Comparison of ENCODE assay signal across 1 cellular context in the genomic region with DNA sequence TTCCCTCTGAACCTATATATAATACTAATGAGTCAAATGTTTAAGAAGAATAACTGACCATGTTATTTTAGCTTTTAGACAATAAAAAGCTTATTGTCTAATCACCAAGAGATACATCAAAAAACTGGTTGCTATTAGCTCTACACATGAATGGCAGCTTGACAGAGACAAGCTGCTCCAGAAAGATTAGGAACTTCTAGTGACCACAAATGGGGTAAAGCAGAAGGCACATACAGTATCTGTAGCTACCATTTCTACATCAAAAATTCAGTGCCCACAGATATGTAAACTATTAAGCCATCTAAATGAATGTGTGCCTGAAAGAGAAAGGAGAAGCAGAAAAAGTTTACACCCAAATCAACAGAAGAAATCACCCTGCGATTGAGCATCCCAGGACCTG.
A peak's percentile ranks its signal among the peaks of the same experiment; 100 is the strongest.
TF ChIP-seq lines count a peak whose summit lies in the region.

No MANE protein-coding gene starts in this region.

TF ChIP-seq in K562, 482 proteins besides CTCF, POLR2A, EP300 and RAD21 (continued from another document and continues in another):
- TF ChIP-seq, protein P1, sequence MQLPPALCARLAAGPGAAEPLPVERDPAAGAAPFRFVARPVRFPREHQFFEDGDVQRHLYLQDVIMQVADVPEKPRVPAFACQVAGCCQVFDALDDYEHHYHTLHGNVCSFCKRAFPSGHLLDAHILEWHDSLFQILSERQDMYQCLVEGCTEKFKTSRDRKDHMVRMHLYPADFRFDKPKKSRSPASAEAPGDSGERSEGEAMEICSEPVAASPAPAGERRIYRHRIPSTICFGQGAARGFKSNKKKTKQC (CRISPR knock-in tag; IDR thresholded peaks at IDR 0.05): no peak
- peak; percentile 82 for TF ChIP-seq NCOR1 (IDR thresholded peaks at IDR 0.05)
- TF ChIP-seq ZC3H11A (IDR thresholded peaks at IDR 0.05; ENCODE audit: low read depth, low read length): no peak
- TF ChIP-seq, protein P2, sequence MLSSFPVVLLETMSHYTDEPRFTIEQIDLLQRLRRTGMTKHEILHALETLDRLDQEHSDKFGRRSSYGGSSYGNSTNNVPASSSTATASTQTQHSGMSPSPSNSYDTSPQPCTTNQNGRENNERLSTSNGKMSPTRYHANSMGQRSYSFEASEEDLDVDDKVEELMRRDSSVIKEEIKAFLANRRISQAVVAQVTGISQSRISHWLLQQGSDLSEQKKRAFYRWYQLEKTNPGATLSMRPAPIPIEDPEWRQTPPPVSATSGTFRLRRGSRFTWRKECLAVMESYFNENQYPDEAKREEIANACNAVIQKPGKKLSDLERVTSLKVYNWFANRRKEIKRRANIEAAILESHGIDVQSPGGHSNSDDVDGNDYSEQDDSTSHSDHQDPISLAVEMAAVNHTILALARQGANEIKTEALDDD (IDR thresholded peaks at IDR 0.05): no peak
- no peak for TF ChIP-seq CREM (IDR thresholded peaks at IDR 0.05; ENCODE audit: low read depth)
- TF ChIP-seq ETV6 (IDR thresholded peaks at IDR 0.05; ENCODE audit: borderline replicate concordance in 1 of 2, low read depth in 2 of 2, low read length in 1 of 2): no peak
- no peak for TF ChIP-seq ETV6 (CRISPR knock-in tag; IDR thresholded peaks at IDR 0.05; ENCODE audit: borderline replicate concordance)
- TF ChIP-seq KAT2B (IDR thresholded peaks at IDR 0.05; ENCODE audit: low read depth, low read length): no peak
- TF ChIP-seq IRF2 (CRISPR knock-in tag; IDR thresholded peaks at IDR 0.05): no peak
- no peak for TF ChIP-seq NELFE (IDR thresholded peaks at IDR 0.05; ENCODE audit: insufficient read depth, insufficient read length)
- no peak for TF ChIP-seq CBX1 (IDR thresholded peaks at IDR 0.05; ENCODE audit: low read depth)
- TF ChIP-seq ZC3H8 (IDR thresholded peaks at IDR 0.05): no peak
- TF ChIP-seq ADNP (tag; IDR thresholded peaks at IDR 0.05): no peak
- TF ChIP-seq TSC22D4 (tag; IDR thresholded peaks at IDR 0.05): no peak
- TF ChIP-seq, protein P3, sequence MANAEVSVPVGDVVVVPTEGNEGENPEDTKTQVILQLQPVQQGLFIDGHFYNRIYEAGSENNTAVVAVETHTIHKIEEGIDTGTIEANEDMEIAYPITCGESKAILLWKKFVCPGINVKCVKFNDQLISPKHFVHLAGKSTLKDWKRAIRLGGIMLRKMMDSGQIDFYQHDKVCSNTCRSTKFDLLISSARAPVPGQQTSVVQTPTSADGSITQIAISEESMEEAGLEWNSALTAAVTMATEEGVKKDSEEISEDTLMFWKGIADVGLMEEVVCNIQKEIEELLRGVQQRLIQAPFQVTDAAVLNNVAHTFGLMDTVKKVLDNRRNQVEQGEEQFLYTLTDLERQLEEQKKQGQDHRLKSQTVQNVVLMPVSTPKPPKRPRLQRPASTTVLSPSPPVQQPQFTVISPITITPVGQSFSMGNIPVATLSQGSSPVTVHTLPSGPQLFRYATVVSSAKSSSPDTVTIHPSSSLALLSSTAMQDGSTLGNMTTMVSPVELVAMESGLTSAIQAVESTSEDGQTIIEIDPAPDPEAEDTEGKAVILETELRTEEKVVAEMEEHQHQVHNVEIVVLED (CRISPR knock-in tag; IDR thresholded peaks at IDR 0.05): no peak
- no peak for TF ChIP-seq RBM39 (optimal IDR thresholded peaks at IDR 0.05; ENCODE audit: low read depth, low read length)
- TF ChIP-seq JUND (IDR thresholded peaks at IDR 0.05; ENCODE audit: borderline replicate concordance, low read depth, low read length): no peak
- TF ChIP-seq JUND (tag; IDR thresholded peaks at IDR 0.05; ENCODE audit: borderline replicate concordance, low read depth, low read length): no peak
- TF ChIP-seq ZNF764 (CRISPR knock-in tag; IDR thresholded peaks at IDR 0.05; ENCODE audit: low read depth): no peak
- TF ChIP-seq MED1 (CRISPR knock-in tag; IDR thresholded peaks at IDR 0.05; ENCODE audit: borderline replicate concordance): no peak
- TF ChIP-seq ZNF174 (CRISPR knock-in tag; IDR thresholded peaks at IDR 0.05): no peak
- no peak for TF ChIP-seq NRF1 (conservative IDR thresholded peaks at IDR 0.05 in 1 of 2, IDR thresholded peaks at IDR 0.05 in 1 of 2)
- peak; percentile 79 for TF ChIP-seq MTA2 (IDR thresholded peaks at IDR 0.05; ENCODE audit: low read depth)
- TF ChIP-seq, protein P4, sequence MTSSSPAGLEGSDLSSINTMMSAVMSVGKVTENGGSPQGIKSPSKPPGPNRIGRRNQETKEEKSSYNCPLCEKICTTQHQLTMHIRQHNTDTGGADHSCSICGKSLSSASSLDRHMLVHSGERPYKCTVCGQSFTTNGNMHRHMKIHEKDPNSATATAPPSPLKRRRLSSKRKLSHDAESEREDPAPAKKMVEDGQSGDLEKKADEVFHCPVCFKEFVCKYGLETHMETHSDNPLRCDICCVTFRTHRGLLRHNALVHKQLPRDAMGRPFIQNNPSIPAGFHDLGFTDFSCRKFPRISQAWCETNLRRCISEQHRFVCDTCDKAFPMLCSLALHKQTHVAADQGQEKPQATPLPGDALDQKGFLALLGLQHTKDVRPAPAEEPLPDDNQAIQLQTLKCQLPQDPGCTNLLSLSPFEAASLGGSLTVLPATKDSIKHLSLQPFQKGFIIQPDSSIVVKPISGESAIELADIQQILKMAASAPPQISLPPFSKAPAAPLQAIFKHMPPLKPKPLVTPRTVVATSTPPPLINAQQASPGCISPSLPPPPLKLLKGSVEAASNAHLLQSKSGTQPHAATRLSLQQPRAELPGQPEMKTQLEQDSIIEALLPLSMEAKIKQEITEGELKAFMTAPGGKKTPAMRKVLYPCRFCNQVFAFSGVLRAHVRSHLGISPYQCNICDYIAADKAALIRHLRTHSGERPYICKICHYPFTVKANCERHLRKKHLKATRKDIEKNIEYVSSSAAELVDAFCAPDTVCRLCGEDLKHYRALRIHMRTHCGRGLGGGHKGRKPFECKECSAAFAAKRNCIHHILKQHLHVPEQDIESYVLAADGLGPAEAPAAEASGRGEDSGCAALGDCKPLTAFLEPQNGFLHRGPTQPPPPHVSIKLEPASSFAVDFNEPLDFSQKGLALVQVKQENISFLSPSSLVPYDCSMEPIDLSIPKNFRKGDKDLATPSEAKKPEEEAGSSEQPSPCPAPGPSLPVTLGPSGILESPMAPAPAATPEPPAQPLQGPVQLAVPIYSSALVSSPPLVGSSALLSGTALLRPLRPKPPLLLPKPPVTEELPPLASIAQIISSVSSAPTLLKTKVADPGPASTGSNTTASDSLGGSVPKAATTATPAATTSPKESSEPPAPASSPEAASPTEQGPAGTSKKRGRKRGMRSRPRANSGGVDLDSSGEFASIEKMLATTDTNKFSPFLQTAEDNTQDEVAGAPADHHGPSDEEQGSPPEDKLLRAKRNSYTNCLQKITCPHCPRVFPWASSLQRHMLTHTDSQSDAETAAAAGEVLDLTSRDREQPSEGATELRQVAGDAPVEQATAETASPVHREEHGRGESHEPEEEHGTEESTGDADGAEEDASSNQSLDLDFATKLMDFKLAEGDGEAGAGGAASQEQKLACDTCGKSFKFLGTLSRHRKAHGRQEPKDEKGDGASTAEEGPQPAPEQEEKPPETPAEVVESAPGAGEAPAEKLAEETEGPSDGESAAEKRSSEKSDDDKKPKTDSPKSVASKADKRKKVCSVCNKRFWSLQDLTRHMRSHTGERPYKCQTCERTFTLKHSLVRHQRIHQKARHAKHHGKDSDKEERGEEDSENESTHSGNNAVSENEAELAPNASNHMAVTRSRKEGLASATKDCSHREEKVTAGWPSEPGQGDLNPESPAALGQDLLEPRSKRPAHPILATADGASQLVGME (CRISPR knock-in tag; IDR thresholded peaks at IDR 0.05): no peak
- no peak for TF ChIP-seq MYBL2 (IDR thresholded peaks at IDR 0.05; ENCODE audit: low read depth)
- no peak for TF ChIP-seq MYBL2 (CRISPR knock-in tag; IDR thresholded peaks at IDR 0.05; ENCODE audit: borderline replicate concordance)
- TF ChIP-seq DACH1 (IDR thresholded peaks at IDR 0.05; ENCODE audit: partially characterized antibody): peak; percentile 31
- no peak for TF ChIP-seq HIVEP1 (CRISPR knock-in tag; IDR thresholded peaks at IDR 0.05)
- TF ChIP-seq HOXB6 (CRISPR knock-in tag; IDR thresholded peaks at IDR 0.05; ENCODE audit: borderline replicate concordance): no peak
- TF ChIP-seq ZNF75A (CRISPR knock-in tag; IDR thresholded peaks at IDR 0.05): no peak
- TF ChIP-seq KDM2B (CRISPR knock-in tag; IDR thresholded peaks at IDR 0.05): no peak
- no peak for TF ChIP-seq CBX8 (IDR thresholded peaks at IDR 0.05; ENCODE audit: borderline replicate concordance, extremely low read depth, low read depth, low read length, poor library complexity, severe bottlenecking)
- TF ChIP-seq, protein P5, sequence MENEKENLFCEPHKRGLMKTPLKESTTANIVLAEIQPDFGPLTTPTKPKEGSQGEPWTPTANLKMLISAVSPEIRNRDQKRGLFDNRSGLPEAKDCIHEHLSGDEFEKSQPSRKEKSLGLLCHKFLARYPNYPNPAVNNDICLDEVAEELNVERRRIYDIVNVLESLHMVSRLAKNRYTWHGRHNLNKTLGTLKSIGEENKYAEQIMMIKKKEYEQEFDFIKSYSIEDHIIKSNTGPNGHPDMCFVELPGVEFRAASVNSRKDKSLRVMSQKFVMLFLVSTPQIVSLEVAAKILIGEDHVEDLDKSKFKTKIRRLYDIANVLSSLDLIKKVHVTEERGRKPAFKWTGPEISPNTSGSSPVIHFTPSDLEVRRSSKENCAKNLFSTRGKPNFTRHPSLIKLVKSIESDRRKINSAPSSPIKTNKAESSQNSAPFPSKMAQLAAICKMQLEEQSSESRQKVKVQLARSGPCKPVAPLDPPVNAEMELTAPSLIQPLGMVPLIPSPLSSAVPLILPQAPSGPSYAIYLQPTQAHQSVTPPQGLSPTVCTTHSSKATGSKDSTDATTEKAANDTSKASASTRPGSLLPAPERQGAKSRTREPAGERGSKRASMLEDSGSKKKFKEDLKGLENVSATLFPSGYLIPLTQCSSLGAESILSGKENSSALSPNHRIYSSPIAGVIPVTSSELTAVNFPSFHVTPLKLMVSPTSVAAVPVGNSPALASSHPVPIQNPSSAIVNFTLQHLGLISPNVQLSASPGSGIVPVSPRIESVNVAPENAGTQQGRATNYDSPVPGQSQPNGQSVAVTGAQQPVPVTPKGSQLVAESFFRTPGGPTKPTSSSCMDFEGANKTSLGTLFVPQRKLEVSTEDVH (IDR thresholded peaks at IDR 0.05; ENCODE audit: low read depth, partially characterized antibody): no peak
- TF ChIP-seq ZZZ3 (IDR thresholded peaks at IDR 0.05): no peak
- TF ChIP-seq, protein P6, sequence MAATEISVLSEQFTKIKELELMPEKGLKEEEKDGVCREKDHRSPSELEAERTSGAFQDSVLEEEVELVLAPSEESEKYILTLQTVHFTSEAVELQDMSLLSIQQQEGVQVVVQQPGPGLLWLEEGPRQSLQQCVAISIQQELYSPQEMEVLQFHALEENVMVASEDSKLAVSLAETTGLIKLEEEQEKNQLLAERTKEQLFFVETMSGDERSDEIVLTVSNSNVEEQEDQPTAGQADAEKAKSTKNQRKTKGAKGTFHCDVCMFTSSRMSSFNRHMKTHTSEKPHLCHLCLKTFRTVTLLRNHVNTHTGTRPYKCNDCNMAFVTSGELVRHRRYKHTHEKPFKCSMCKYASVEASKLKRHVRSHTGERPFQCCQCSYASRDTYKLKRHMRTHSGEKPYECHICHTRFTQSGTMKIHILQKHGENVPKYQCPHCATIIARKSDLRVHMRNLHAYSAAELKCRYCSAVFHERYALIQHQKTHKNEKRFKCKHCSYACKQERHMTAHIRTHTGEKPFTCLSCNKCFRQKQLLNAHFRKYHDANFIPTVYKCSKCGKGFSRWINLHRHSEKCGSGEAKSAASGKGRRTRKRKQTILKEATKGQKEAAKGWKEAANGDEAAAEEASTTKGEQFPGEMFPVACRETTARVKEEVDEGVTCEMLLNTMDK (IDR thresholded peaks at IDR 0.05; ENCODE audit: borderline replicate concordance, insufficient read depth, low read depth, low read length, poor library complexity, severe bottlenecking): no peak
- TF ChIP-seq TRIM24 (IDR thresholded peaks at IDR 0.05): peak in 1 of 2 experiments; percentile 44; a peak in 1 of 4 replicates
- no peak for TF ChIP-seq ZSCAN32 (CRISPR knock-in tag; IDR thresholded peaks at IDR 0.05)
- no peak for TF ChIP-seq ARID2 (IDR thresholded peaks at IDR 0.05)
- TF ChIP-seq, protein P7, sequence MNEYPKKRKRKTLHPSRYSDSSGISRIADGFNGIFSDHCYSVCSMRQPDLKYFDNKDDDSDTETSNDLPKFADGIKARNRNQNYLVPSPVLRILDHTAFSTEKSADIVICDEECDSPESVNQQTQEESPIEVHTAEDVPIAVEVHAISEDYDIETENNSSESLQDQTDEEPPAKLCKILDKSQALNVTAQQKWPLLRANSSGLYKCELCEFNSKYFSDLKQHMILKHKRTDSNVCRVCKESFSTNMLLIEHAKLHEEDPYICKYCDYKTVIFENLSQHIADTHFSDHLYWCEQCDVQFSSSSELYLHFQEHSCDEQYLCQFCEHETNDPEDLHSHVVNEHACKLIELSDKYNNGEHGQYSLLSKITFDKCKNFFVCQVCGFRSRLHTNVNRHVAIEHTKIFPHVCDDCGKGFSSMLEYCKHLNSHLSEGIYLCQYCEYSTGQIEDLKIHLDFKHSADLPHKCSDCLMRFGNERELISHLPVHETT (CRISPR knock-in tag; conservative IDR thresholded peaks at IDR 0.05 in 1 of 2, IDR thresholded peaks at IDR 0.05 in 1 of 2): no peak
- peak; percentile 78 for TF ChIP-seq STAT5A (IDR thresholded peaks at IDR 0.05; ENCODE audit: borderline replicate concordance, low read length)
- peak; percentile 82 for TF ChIP-seq CBFA2T2 (conservative IDR thresholded peaks at IDR 0.05)
- TF ChIP-seq, protein P8, sequence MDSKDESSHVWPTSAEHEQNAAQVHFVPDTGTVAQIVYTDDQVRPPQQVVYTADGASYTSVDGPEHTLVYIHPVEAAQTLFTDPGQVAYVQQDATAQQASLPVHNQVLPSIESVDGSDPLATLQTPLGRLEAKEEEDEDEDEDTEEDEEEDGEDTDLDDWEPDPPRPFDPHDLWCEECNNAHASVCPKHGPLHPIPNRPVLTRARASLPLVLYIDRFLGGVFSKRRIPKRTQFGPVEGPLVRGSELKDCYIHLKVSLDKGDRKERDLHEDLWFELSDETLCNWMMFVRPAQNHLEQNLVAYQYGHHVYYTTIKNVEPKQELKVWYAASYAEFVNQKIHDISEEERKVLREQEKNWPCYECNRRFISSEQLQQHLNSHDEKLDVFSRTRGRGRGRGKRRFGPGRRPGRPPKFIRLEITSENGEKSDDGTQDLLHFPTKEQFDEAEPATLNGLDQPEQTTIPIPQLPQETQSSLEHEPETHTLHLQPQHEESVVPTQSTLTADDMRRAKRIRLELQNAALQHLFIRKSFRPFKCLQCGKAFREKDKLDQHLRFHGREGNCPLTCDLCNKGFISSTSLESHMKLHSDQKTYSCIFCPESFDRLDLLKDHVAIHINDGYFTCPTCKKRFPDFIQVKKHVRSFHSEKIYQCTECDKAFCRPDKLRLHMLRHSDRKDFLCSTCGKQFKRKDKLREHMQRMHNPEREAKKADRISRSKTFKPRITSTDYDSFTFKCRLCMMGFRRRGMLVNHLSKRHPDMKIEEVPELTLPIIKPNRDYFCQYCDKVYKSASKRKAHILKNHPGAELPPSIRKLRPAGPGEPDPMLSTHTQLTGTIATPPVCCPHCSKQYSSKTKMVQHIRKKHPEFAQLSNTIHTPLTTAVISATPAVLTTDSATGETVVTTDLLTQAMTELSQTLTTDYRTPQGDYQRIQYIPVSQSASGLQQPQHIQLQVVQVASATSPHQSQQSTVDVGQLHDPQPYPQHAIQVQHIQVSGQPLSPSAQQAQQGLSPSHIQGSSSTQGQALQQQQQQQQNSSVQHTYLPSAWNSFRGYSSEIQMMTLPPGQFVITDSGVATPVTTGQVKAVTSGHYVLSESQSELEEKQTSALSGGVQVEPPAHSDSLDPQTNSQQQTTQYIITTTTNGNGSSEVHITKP (IDR thresholded peaks at IDR 0.05; ENCODE audit: partially characterized antibody): no peak
